ENCODE assay signal across 8 cellular contexts in genomic region chr19:19406878-19407639, GRCh38. TPM values are rescaled to one million over a fixed set of nuclear protein-coding genes. Genes with fewer than 3 reads are reported as not detected.
A peak's percentile ranks its signal among the peaks of the same experiment; 100 is the strongest.
DNase-seq lines count a peak whose midpoint lies in the region; ATAC-seq, FAIRE-seq and TF ChIP-seq lines count a peak whose summit lies in the region.

No MANE protein-coding gene starts in this region.

- ATAC-seq in HG03432 (IDR thresholded peaks at IDR 0.05; ENCODE audit: unreplicated experiment), result peak; percentile 26
- no peak for ATAC-seq in HG03521 (IDR thresholded peaks at IDR 0.05; ENCODE audit: unreplicated experiment)

- peak in 4 of 5 experiments; percentile 23 to 73 (median 35) for DNase-seq in T-helper 2 cell
- peak; percentile 61 to 63 for DNase-seq in cardiac fibroblast (ENCODE audit: low read depth in 2 of 2)
- no peak for DNase-seq in lower leg skin (ENCODE audit: low spot score in 2 of 2)
- DNase-seq in stimulated activated CD8-positive, alpha-beta memory T cell treated with anti-CD3 and anti-CD28 coated beads, Interleukin-7, amount 100 ng/mL, for 4 hours (ENCODE audit: low read depth in 2 of 2), result peak; percentile 39 to 42
- no peak for DNase-seq in AG20443 (ENCODE audit: low spot score)

- peak; percentile 36 for FAIRE-seq in G401.6 (lab: Jason Lieb, UNC)

- H3K4me3 ChIP-seq in cardiac fibroblast (replicated peaks in 1 of 2; ENCODE audit: low read depth in 2 of 2, low read length in 2 of 2) (peak overlapping the region; percentile 67 to 77), lower leg skin (ENCODE audit: low read depth, poor library complexity, severe bottlenecking) (peak overlapping the region; percentile 84)

- intact Hi-C loops in lower leg skin (cut with DNase I; ENCODE audit: low total_unique reads), result no loop called here

- 19 to 29% methylated on average over 12 of the region's 12 CpGs for WGBS in lower leg skin, 2 donors

- TF ChIP-seq CTCF in cardiac fibroblast (IDR thresholded peaks at IDR 0.05; ENCODE audit: low read depth, low read length) (peak; percentile 33), lower leg skin (IDR thresholded peaks at IDR 0.05) (no peak)

- TF ChIP-seq POLR2A in lower leg skin (IDR thresholded peaks at IDR 0.05), result no peak

RNA-seq across cellular contexts. Expression of gene GATAD2A, which starts 1.6 kb away (rescaled TPM):
- total RNA-seq in lower leg skin, result 100 to 1,000 TPM in 1 of 4 donors, 10 to 100 TPM in 3; 73.8 to 128 (median 87.7) TPM

Comparison
In these comparisons a context has a peak if more than half of its experiments do, and no peak if none do; other contexts are left out.
1. DNase-seq: peak in T-helper 2 cell (4 of 5), cardiac fibroblast (2 of 2) and stimulated activated CD8-positive, alpha-beta memory T cell treated with anti-CD3 and anti-CD28 coated beads, Interleukin-7, amount 100 ng/mL, for 4 hours (2 of 2); none in lower leg skin (0 of 2) and AG20443 (single experiment).